8 cellular contexts compared by ENCODE assay signal in the genomic region with DNA sequence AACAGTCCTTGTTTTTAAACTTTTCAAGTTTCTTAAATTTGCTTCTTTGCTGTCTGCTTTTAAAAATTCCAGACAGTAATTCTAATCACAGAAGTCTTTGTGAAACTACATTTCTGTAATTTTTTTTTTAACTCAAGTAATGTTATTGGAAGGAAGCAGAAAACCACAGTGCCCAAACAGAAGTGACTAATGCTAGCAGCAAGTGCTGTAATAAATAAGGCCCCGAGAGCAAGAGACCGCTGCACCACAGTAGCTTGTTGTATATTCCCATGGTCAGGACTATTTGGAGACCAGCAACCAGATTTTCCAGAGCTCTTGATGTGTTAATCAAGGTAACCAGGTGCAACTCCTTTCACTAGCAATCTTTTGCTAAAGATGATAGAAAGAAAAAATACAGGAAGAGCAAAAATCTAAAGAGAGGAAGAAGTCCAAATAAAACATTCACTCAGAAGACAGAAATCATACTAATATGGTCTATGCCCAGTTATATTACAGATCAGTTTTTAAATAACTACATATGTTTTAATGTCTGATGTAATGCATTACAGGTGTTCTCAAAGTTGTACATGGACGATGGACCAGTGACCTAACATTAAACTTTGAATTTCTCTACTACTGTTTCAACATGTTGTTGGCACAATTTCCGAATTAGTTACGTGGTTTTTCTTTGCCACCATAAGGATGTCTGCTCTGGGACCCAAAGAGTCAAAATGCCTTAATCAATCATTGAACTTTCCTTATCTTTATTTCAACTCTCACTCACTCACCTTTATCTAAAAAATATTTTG. TPM values are rescaled to one million over a fixed set of nuclear protein-coding genes. Genes with fewer than 3 reads are reported as not detected.
A peak's percentile ranks its signal among the peaks of the same experiment; 100 is the strongest.
DNase-seq lines count a peak whose midpoint lies in the region; ATAC-seq and TF ChIP-seq lines count a peak whose summit lies in the region.

No MANE protein-coding gene starts in this region.

- CTCF ChIA-PET in mammary epithelial cell (lab: Charles Lee; ENCODE audit: low non-redundant PET), result interaction anchor here (0.7 kb wide), 1 partner anchor 31 kb away, joined by 5 read pairs; no protein-coding TSS in a partner anchor

- H3K27ac ChIP-seq in mammary epithelial cell (ENCODE audit: insufficient read depth, low read depth, low read length) (peak overlapping the region; percentile 46), substantia nigra (ENCODE audit: low read depth, low read length, poor library complexity, severe bottlenecking) (no peak overlapping the region)

- 5% methylated on average over 5 of the region's 5 CpGs for WGBS in mammary epithelial cell (ENCODE audit: low coverage, missing lambda C conversion rate)

- TF ChIP-seq CTCF in mammary epithelial cell (conservative IDR thresholded peaks at IDR 0.05 in 1 of 2, IDR thresholded peaks at IDR 0.05 in 1 of 2; ENCODE audit: extremely low read depth in 1 of 2, insufficient read depth in 1 of 2, low read depth in 1 of 2, low read length in 2 of 2), result no peak

- peaks cover 97% of the 10 kb centered on the region for H3K79me2 ChIP-seq in mammary epithelial cell (ENCODE audit: insufficient read depth, low read length)

- peaks cover 51% of the 10 kb centered on the region for H3K4me1 ChIP-seq in mammary epithelial cell (ENCODE audit: insufficient read depth, low read length)

- no peaks in the 10 kb centered on the region for H3K36me3 ChIP-seq in mammary epithelial cell (ENCODE audit: insufficient read depth, low read length)

- H3K4me3 ChIP-seq in mammary epithelial cell (replicated peaks in 1 of 3; ENCODE audit: insufficient read depth in 1 of 3, low read depth in 2 of 3, low read length in 3 of 3), result no peak overlapping the region

- peak; percentile 67 for ATAC-seq in GM19351 (IDR thresholded peaks at IDR 0.05; ENCODE audit: unreplicated experiment)
- ATAC-seq in stimulated activated naive CD8-positive, alpha-beta T cell treated with anti-CD3 and anti-CD28 coated beads, Interleukin-15, Interleukin-2, amounts not matched to agents 100 U/mL and 50 U/mL, for 24 hours, result peak; percentile 73

- intact Hi-C loops in mammary epithelial cell (cut with micrococcal nuclease), result loop anchor here (2.0 kb wide), 1 partner anchor 47 kb away; no protein-coding TSS in a partner anchor

- H3K9me3 ChIP-seq in mammary epithelial cell (replicated peaks; ENCODE audit: insufficient read depth, low read length), result no peaks in the 10 kb centered on the region

- in situ Hi-C loops in ACHN (cut with HindIII; ENCODE audit: low pct_ligation_motif_present, low pct_unique_long_range_greater_than_20kb, low sequenced_read_pairs), result no loop called here
- in situ Hi-C loops in mammary epithelial cell (cut with MboI; ENCODE audit: low sequenced_read_pairs in 2 of 2), result no loop called here

- no peak overlapping the region for H3K9ac ChIP-seq in mammary epithelial cell (ENCODE audit: insufficient read depth, low read length)

- H2AFZ ChIP-seq in mammary epithelial cell (ENCODE audit: low read depth, low read length), result no peak overlapping the region

- DNase-seq in ACHN (peak; percentile 30), HT1080 (ENCODE audit: low read depth) (peak; percentile 97), mammary epithelial cell (peak; percentile 86), NCI-H187 treated with DMSO at 0.1 percent for 48 hours (lab: John Stamatoyannopoulos, UW) (no peak), substantia nigra (lab: John Stamatoyannopoulos, UW) (no peak), amygdala (lab: John Stamatoyannopoulos, UW) (no peak)
- DNase-seq in stimulated activated naive CD8-positive, alpha-beta T cell treated with anti-CD3 and anti-CD28 coated beads, Interleukin-15, Interleukin-2, amounts not matched to agents 100 U/mL and 50 U/mL, for 24 hours, result no peak

- BruUV-seq in mammary epithelial cell (replicated peaks; lab: Mats Ljungman, UMichigan), result TSS peak; percentile 14

- H4K20me1 ChIP-seq in mammary epithelial cell (ENCODE audit: insufficient read depth, low read length), result peaks cover 5% of the 10 kb centered on the region

- dilution Hi-C loops in mammary epithelial cell (cut with HindIII; ENCODE audit: low sequenced_read_pairs), result no loop called here

- H3K27me3 ChIP-seq in mammary epithelial cell (ENCODE audit: insufficient read depth, low read length), result no peaks in the 10 kb centered on the region

- H3K4me2 ChIP-seq in mammary epithelial cell (ENCODE audit: insufficient read depth, low read depth, low read length), result peak overlapping the region; percentile 67

RNA-seq across cellular contexts. Expression of a gene that starts 36.4 kb away (rescaled TPM):
- 68.3 and 116 TPM in 2 replicates for total RNA-seq in HT1080 (2014; rRNA removed; shearing (Covaris generic))
- polyA plus RNA-seq in HT1080 (2015; cell fraction: cytosol; rRNA removed), result 246 and 360 TPM in 2 replicates
- 270 and 307 TPM in 2 replicates for polyA plus RNA-seq in HT1080 (2015; cell fraction: nucleus; rRNA removed)
- 10 to 100 TPM; 56.1 to 58.0 TPM for total RNA-seq in mammary epithelial cell
- 76.3 TPM for polyA plus RNA-seq in mammary epithelial cell
- polyA minus RNA-seq in mammary epithelial cell, result 149 TPM

Comparison
In these comparisons a context has a peak if more than half of its experiments do, and no peak if none do; other contexts are left out.
1. DNase-seq: peak in ACHN (single experiment), HT1080 (single experiment) and mammary epithelial cell (single experiment); none in stimulated activated naive CD8-positive, alpha-beta T cell treated with anti-CD3 and anti-CD28 coated beads, Interleukin-15, Interleukin-2, amounts not matched to agents 100 U/mL and 50 U/mL, for 24 hours (single experiment), NCI-H187 treated with DMSO at 0.1 percent for 48 hours (single experiment), substantia nigra (0 of 49) and amygdala (0 of 56).